Comparison of ENCODE assay signal across 1 cellular context in genomic region chr7:104900525-104900924, GRCh38.
TF ChIP-seq lines count a peak whose summit lies in the region.

No MANE protein-coding gene starts in this region.

TF ChIP-seq in HepG2, 621 proteins besides CTCF, POLR2A, EP300 and RAD21 (continued from another document and continues in another):
- TF ChIP-seq ZSCAN21 (CRISPR knock-in tag; IDR thresholded peaks at IDR 0.05; ENCODE audit: borderline replicate concordance), result no peak
- TF ChIP-seq PAXIP1 (CRISPR knock-in tag; conservative IDR thresholded peaks at IDR 0.05), result no peak
- no peak for TF ChIP-seq NFYB (CRISPR knock-in tag; IDR thresholded peaks at IDR 0.05)
- no peak for TF ChIP-seq KDM4B (CRISPR knock-in tag; IDR thresholded peaks at IDR 0.05)
- TF ChIP-seq EEA1 (CRISPR knock-in tag; IDR thresholded peaks at IDR 0.05; ENCODE audit: borderline replicate concordance), result no peak
- TF ChIP-seq ZNF83 (CRISPR knock-in tag; IDR thresholded peaks at IDR 0.05; ENCODE audit: borderline replicate concordance), result no peak
- TF ChIP-seq ZNF574 (CRISPR knock-in tag; IDR thresholded peaks at IDR 0.05), result no peak
- no peak for TF ChIP-seq ZUFSP (CRISPR knock-in tag; IDR thresholded peaks at IDR 0.05; ENCODE audit: borderline replicate concordance)
- 0 out of 2 replicates have a peak, but pooled peaks have one; percentile 12 for TF ChIP-seq FOXJ3 (CRISPR knock-in tag; IDR thresholded peaks at IDR 0.05; ENCODE audit: borderline replicate concordance)
- TF ChIP-seq MLXIP (CRISPR knock-in tag; IDR thresholded peaks at IDR 0.05; ENCODE audit: borderline replicate concordance), result no peak
- no peak for TF ChIP-seq RFXAP (CRISPR knock-in tag; IDR thresholded peaks at IDR 0.05; ENCODE audit: borderline replicate concordance)
- TF ChIP-seq RERE (CRISPR knock-in tag; IDR thresholded peaks at IDR 0.05; ENCODE audit: low read depth), result peak; percentile 26; the same call in 1 of the 2 replicates
- TF ChIP-seq PITX1 (CRISPR knock-in tag; IDR thresholded peaks at IDR 0.05), result no peak
- no peak for TF ChIP-seq MLX (CRISPR knock-in tag; IDR thresholded peaks at IDR 0.05)
- TF ChIP-seq ZNF530 (CRISPR knock-in tag; IDR thresholded peaks at IDR 0.05; ENCODE audit: low read depth), result no peak
- TF ChIP-seq SP2 (CRISPR knock-in tag; IDR thresholded peaks at IDR 0.05), result no peak
- no peak for TF ChIP-seq ZNF629 (CRISPR knock-in tag; conservative IDR thresholded peaks at IDR 0.05)
- no peak for TF ChIP-seq AGO1 (IDR thresholded peaks at IDR 0.05; ENCODE audit: low read depth, low read length, poor library complexity, severe bottlenecking)
- peak; percentile 78; the same call in 1 of the 2 replicates for TF ChIP-seq HMG20A (CRISPR knock-in tag; IDR thresholded peaks at IDR 0.05; ENCODE audit: borderline replicate concordance)
- TF ChIP-seq THYN1 (CRISPR knock-in tag; IDR thresholded peaks at IDR 0.05; ENCODE audit: borderline replicate concordance, low read depth), result no peak
- no peak for TF ChIP-seq GTF3A (CRISPR knock-in tag; conservative IDR thresholded peaks at IDR 0.05)
- no peak for TF ChIP-seq MYC (CRISPR knock-in tag; IDR thresholded peaks at IDR 0.05; ENCODE audit: borderline replicate concordance)
- TF ChIP-seq NFKB2 (CRISPR knock-in tag; IDR thresholded peaks at IDR 0.05; ENCODE audit: borderline replicate concordance), result no peak
- TF ChIP-seq ZNF672 (CRISPR knock-in tag; IDR thresholded peaks at IDR 0.05), result no peak
- no peak for TF ChIP-seq NFIC (IDR thresholded peaks at IDR 0.05; ENCODE audit: low read length)
- TF ChIP-seq XRCC5 (optimal IDR thresholded peaks at IDR 0.05; ENCODE audit: low read length), result no peak
- TF ChIP-seq HES4 (CRISPR knock-in tag; IDR thresholded peaks at IDR 0.05; ENCODE audit: borderline replicate concordance), result no peak
- no peak for TF ChIP-seq MED8 (CRISPR knock-in tag; IDR thresholded peaks at IDR 0.05; ENCODE audit: insufficient replicate concordance)
- no peak for TF ChIP-seq MTA1 (CRISPR knock-in tag; IDR thresholded peaks at IDR 0.05; ENCODE audit: borderline replicate concordance)
- no peak for TF ChIP-seq DZIP1 (CRISPR knock-in tag; IDR thresholded peaks at IDR 0.05)
- no peak for TF ChIP-seq ZNF256 (CRISPR knock-in tag; conservative IDR thresholded peaks at IDR 0.05)
- peak; percentile 48 for TF ChIP-seq NCOA2 (CRISPR knock-in tag; IDR thresholded peaks at IDR 0.05)
- no peak for TF ChIP-seq ZNF503 (CRISPR knock-in tag; IDR thresholded peaks at IDR 0.05)
